Comparison of ENCODE assay signal across 7 cellular contexts in the genomic region with DNA sequence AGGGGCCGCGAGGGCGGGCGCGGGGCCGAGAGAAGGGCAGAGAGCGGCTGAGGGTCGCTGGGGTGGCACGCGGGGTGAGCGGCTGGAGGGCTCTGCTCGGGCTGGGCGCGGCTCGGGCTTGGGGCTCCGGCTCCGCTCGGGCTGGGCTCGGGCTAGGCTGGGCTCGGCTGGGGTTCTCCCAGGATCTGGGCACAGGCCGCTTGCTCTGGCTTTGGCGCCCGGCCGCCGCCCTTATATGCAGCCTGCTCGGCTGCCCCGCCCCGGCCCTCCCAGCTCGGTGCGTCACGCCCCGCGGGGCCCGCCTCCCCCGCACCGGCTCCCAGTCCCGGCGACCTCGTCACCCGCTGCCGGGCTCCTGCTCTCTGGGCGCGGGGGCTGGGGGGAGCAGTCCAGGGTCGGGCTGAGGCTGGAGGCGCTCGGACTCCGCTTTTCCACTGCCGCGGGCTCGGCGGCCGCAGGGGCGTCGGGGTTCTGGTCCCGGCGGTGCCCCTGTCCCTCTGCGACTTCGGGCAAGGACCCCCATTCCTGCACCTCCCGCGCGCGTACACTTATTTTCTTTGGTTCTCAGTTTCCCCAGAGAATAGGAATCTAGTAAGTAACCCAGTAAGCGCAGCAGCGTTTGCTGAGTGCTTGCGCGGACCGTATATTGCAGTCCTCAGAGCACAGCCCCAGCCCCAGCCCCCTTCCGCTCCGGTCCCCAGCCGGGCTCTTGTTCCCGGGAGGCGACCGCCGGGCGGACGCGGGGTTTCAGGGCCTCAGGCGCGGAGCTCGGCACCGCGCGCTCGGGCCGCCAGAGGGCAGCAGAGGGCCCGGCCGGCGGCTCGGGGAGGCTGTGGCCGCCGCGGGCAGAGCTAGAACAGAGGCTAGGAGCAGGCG. TPM values are rescaled to one million over a fixed set of nuclear protein-coding genes. Genes with fewer than 3 reads are reported as not detected.
DNase-seq lines count a peak whose midpoint lies in the region; ATAC-seq and TF ChIP-seq lines count a peak whose summit lies in the region.

Gene RASD1, minus strand, starts transcription at position 207 of the 876 bp plus-strand sequence. CDS start 214 bp downstream, outside the sequence.

- H3K27ac ChIP-seq in colonic mucosa: peak within 1 kb of the TSS; percentile 10

- H3K36me3 ChIP-seq in colonic mucosa: no peaks in the 10 kb centered on the region

- H3K9me3 ChIP-seq in colonic mucosa: no peaks in the 10 kb centered on the region

- peak; percentile 65 for ATAC-seq in HG02973 (IDR thresholded peaks at IDR 0.05; ENCODE audit: unreplicated experiment)
- peak; percentile 88 for ATAC-seq in left lobe of liver

- H3K9ac ChIP-seq in colonic mucosa (ENCODE audit: low read depth in 2 of 2, low read length in 2 of 2): peak within 1 kb of the TSS; percentile 76 to 81

- in situ Hi-C loops in GM13976 (cut with MboI; ENCODE audit: low sequenced_read_pairs, unreplicated experiment): no loop called here

- intact Hi-C loops in colonic mucosa (cut with DNase I): loop anchor here (2.0 to 10.0 kb wide), 3 partner anchors 72 to 148 kb away; no protein-coding TSS in a partner anchor

- H3K27me3 ChIP-seq in colonic mucosa: peaks cover 8% of the 10 kb centered on the region

- peak; percentile 97 for DNase-seq in GM13976 (ENCODE audit: low spot score)
- peak; percentile 41 for DNase-seq in NCI-H2196 treated with DMSO at 0.1 percent for 48 hours (lab: John Stamatoyannopoulos, UW; ENCODE audit: unreplicated experiment)
- peak; percentile 78 to 80 for DNase-seq in activated CD4-positive, alpha-beta T cell treated with anti-CD3 and anti-CD28 coated beads for 4 hours
- DNase-seq in colonic mucosa: peak; percentile 92
- peak; percentile 95 for DNase-seq in left lobe of liver (ENCODE audit: low spot score)
- DNase-seq in stimulated activated CD4-positive, alpha-beta T cell treated with anti-CD3 and anti-CD28 coated beads, Interleukin-2, amount 100 ng/mL, for 24 hours: peak; percentile 79 to 86

- peak within 1 kb of the TSS; percentile 46 for H3K4me3 ChIP-seq in colonic mucosa

- peaks cover 14% of the 10 kb centered on the region for H3K4me1 ChIP-seq in colonic mucosa

- TF ChIP-seq CTCF in GM13976 (IDR thresholded peaks at IDR 0.05; ENCODE audit: borderline replicate concordance, control extremely low read depth, extremely low read depth, insufficient read depth, missing control alignments) (peak; percentile 99), colonic mucosa (IDR thresholded peaks at IDR 0.05) (peak; percentile 97)

RNA-seq across cellular contexts. Expression of gene RASD1, which starts in this region (rescaled TPM):
- 10 to 100 TPM; 21.6 to 24.9 TPM for total RNA-seq in colonic mucosa
- total RNA-seq in left lobe of liver: 1.1 TPM

Comparison
In these comparisons a context has a peak if more than half of its experiments do, and no peak if none do; other contexts are left out.
1. Peak in every context shown above with its lines: DNase-seq, ATAC-seq, H3K4me3 ChIP-seq and H3K27ac ChIP-seq.
2. RNA of gene RASD1 (total RNA-seq): 21.6 to 24.9 TPM in colonic mucosa; 1.1 TPM in left lobe of liver (single experiment); every median in the first group is over 10 times any median in the second.
3. DNase-seq: peak in every context shown above with its lines; median percentile 97 in GM13976; 95 in left lobe of liver; 92 in colonic mucosa; 82 in stimulated activated CD4-positive, alpha-beta T cell treated with anti-CD3 and anti-CD28 coated beads, Interleukin-2, amount 100 ng/mL, for 24 hours; 79 in activated CD4-positive, alpha-beta T cell treated with anti-CD3 and anti-CD28 coated beads for 4 hours; 41 in NCI-H2196 treated with DMSO at 0.1 percent for 48 hours.